In the genomic region with DNA sequence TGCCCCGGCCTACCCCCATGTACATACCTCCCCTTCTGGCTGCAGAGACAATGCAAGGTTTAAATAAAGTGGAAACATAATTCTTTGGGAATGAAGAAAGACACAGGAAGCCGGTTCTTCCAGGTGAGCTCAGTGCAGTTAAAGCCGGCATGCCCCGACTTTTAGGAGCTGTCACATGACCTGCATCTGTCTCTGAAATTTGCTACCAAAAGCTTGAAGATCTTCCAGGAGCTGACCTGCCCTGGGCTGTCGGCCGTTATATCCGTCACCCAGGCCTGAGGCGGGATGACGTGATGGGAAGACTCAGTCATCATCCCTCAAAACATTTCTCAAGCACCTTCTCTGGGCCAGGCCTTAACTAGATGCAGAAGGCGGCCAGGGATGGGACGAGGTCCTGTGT, we compare ENCODE assay signal across 1 cellular context.
TF ChIP-seq lines count a peak whose summit lies in the region.

No MANE protein-coding gene starts in this region.

TF ChIP-seq in HepG2, 621 proteins besides CTCF, POLR2A, EP300 and RAD21:
- TF ChIP-seq REL (CRISPR knock-in tag; conservative IDR thresholded peaks at IDR 0.05) (no peak), BRD4 (CRISPR knock-in tag; IDR thresholded peaks at IDR 0.05) (no peak), RBAK (CRISPR knock-in tag; IDR thresholded peaks at IDR 0.05) (no peak), SRSF4 (IDR thresholded peaks at IDR 0.05; ENCODE audit: low read depth, low read length, poor library complexity, severe bottlenecking) (no peak)
